In genomic region chr2:44979581-44979980, GRCh38 we compare ENCODE assay signal across 9 cellular contexts. TPM values are rescaled to one million over a fixed set of nuclear protein-coding genes. Genes with fewer than 3 reads are reported as not detected.
"Had no signal": no experiment of that assay in that cellular context is flagged by ENCODE, and none has a peak within 500 bp of the region (broad histone marks: within the 10 kb centered on the region; RNA-seq: fewer than 3 reads in every experiment).

No MANE protein-coding gene starts in this region.

- FAIRE-seq: G401.6, GM12878, GM12891, GM12892, GM18507, GM19239 had no signal

- H3K4me3 ChIP-seq: GM12878 had no signal

- DNase-seq: GDM1, GF-D8 had no signal

RNA-seq across cellular contexts. Expression of gene SIX2, which starts 29.7 kb away (rescaled TPM):
- total RNA-seq: G401, GM12878 had no signal

RNA-seq across cellular contexts. Expression of gene SIX3, which starts 38.1 kb away (rescaled TPM):
- total RNA-seq: G401 had no signal
